Comparison of ENCODE assay signal across 2 cellular contexts in the genomic region with DNA sequence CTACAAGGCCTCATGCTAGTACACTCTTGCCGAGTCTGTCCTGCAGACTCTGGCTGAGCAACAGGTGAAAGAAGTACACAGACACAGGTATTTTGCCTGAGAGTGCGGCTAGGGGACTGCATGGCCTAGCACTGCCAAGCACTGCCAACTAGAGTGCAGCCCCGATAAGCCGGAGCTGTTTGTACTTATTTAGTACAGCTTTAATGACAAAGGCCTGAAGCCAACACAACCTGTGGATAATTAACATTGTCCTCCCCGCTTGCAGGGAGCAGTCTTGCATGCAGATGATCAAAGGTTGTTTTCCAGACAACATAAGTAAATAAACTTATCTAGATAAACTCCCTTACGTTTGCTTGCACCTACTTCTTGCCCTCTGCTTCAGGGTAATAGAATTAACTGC.
TF ChIP-seq lines count a peak whose summit lies in the region.

No MANE protein-coding gene starts in this region.

TF ChIP-seq in A549, 52 proteins besides CTCF, POLR2A, EP300 and RAD21:
- TF ChIP-seq, protein P1, sequence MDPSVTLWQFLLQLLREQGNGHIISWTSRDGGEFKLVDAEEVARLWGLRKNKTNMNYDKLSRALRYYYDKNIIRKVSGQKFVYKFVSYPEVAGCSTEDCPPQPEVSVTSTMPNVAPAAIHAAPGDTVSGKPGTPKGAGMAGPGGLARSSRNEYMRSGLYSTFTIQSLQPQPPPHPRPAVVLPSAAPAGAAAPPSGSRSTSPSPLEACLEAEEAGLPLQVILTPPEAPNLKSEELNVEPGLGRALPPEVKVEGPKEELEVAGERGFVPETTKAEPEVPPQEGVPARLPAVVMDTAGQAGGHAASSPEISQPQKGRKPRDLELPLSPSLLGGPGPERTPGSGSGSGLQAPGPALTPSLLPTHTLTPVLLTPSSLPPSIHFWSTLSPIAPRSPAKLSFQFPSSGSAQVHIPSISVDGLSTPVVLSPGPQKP (IDR thresholded peaks at IDR 0.05; ENCODE audit: low read depth, low read length): no peak
- TF ChIP-seq GATA3 (IDR thresholded peaks at IDR 0.05; ENCODE audit: borderline replicate concordance): peak; percentile 57; the same call in 1 of the 2 replicates

TF ChIP-seq in IMR-90, 13 proteins besides CTCF, POLR2A, EP300 and RAD21:
- TF ChIP-seq NFE2L2 (IDR thresholded peaks at IDR 0.05; ENCODE audit: low read depth, low read length): no peak
- TF ChIP-seq MXI1 (IDR thresholded peaks at IDR 0.05; ENCODE audit: borderline replicate concordance, low read depth, low read length): no peak
- TF ChIP-seq FOS (IDR thresholded peaks at IDR 0.05; ENCODE audit: low read depth, low read length): no peak
- no peak for TF ChIP-seq RFX5 (IDR thresholded peaks at IDR 0.05; ENCODE audit: low read depth, low read length)
- TF ChIP-seq, protein P2, sequence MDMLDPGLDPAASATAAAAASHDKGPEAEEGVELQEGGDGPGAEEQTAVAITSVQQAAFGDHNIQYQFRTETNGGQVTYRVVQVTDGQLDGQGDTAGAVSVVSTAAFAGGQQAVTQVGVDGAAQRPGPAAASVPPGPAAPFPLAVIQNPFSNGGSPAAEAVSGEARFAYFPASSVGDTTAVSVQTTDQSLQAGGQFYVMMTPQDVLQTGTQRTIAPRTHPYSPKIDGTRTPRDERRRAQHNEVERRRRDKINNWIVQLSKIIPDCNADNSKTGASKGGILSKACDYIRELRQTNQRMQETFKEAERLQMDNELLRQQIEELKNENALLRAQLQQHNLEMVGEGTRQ (IDR thresholded peaks at IDR 0.05; ENCODE audit: low read depth, low read length): no peak
